In the genomic region with DNA sequence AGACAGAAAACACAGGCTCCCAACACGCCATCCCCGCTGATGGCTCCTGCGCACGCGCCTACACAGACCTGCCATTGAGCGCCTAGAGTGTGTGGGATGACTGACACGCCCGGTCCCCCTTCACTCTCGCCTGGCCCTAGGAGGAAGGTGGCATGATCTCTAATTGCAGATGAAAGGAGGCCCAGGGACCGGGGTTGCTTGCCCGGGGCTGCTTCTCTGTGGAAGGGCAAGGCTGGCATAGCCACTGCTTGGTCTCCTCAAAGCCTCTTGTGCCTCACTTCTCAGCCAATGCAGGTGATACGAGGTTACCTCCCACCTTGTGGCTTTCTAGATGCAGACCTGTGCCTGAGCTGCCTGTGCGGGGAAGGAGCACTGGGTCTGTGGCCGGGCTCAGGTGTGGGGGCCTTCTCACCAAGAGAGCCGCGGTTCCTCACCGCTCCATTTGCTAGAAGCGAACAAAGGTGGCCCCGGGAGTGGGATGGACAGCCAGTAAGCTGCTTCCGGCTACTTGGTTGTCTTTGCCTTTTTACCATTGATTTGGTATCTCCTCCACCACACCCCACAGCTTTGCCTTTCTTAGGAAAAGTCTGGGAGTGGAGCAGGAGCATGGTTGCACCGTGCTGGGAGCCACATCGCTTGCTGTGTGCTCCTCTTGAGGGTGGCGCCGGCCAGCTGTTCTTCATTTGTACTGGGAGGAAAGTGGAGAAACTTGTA, we compare ENCODE assay signal across 25 cellular contexts. TPM values are rescaled to one million over a fixed set of nuclear protein-coding genes. Genes with fewer than 3 reads are reported as not detected.
DNase-seq lines count a peak whose midpoint lies in the region; ATAC-seq and TF ChIP-seq lines count a peak whose summit lies in the region.
"Had no signal": no experiment of that assay in that cellular context is flagged by ENCODE, and none has a peak within 500 bp of the region (broad histone marks: within the 10 kb centered on the region; RNA-seq: fewer than 3 reads in every experiment).

No MANE protein-coding gene starts in this region.

- ATAC-seq in mucosa of descending colon = peak; percentile 2
- no peak for ATAC-seq in upper lobe of left lung (ENCODE audit: low FRiP score in 2 of 2)
- no peak for ATAC-seq in activated CD4-positive, CD25-positive, alpha-beta regulatory T cell treated with anti-CD3 and anti-CD28 coated beads, Interleukin-2, amount 50 U/mL, for 24 hours
- ATAC-seq: HCT116 had no signal

- H3K9me3 ChIP-seq in endodermal cell (ENCODE audit: control insufficient read depth, low read length) = no peaks in the 10 kb centered on the region
- H3K9me3 ChIP-seq in mucosa of descending colon = no peaks in the 10 kb centered on the region
- H3K9me3 ChIP-seq in upper lobe of left lung = no peaks in the 10 kb centered on the region
- H3K9me3 ChIP-seq: breast epithelium, right atrium auricular region had no signal

- H3K36me3 ChIP-seq in endodermal cell (ENCODE audit: control insufficient read depth, insufficient read depth, low read length) = no peaks in the 10 kb centered on the region
- no peaks in the 10 kb centered on the region for H3K36me3 ChIP-seq in mucosa of descending colon (ENCODE audit: low read depth)
- H3K36me3 ChIP-seq in upper lobe of left lung = no peaks in the 10 kb centered on the region
- H3K36me3 ChIP-seq: breast epithelium, right atrium auricular region had no signal

- DNase-seq in activated effector memory CD4-positive, alpha-beta T cell treated with anti-CD3 and anti-CD28 coated beads, Interleukin-2, amount 50 U/mL, for 16 hours = peak; percentile 56
- no peak for DNase-seq in activated effector memory CD4-positive, alpha-beta T cell treated with Interleukin-2 at 50 U/mL for 16 hours
- DNase-seq in endodermal cell (peak; percentile 51), mucosa of descending colon (peak in 1 of 3 donors; percentile 36), upper lobe of left lung (no peak), G401 (ENCODE audit: low spot score) (no peak), germinal center (ENCODE audit: low spot score) (no peak)
- DNase-seq: activated CD4-positive, alpha-beta T cell treated with anti-CD3 and anti-CD28 coated beads, Interleukin-2, amount 50 U/mL, for 1 hour; activated CD8-positive, alpha-beta memory T cell treated with anti-CD3 and anti-CD28 coated beads, Interleukin-2, amount 50 U/mL, for 4 hours; amniotic stem cell; CD4-positive, CD25-positive, alpha-beta regulatory T cell; GDM1; KBM-7; MM.1S; NCI-H1436 treated with DMSO at 0.1 percent for 48 hours; NCI-H526; stimulated activated CD4-positive, alpha-beta T cell treated with anti-CD3 and anti-CD28 coated beads, Interleukin-12 subunit alpha, Interleukin-12 subunit beta, amount 100 ng/mL, for 4 hours; stimulated activated CD4-positive, alpha-beta T cell treated with anti-CD3 and anti-CD28 coated beads, Interleukin-4, amount 100 ng/mL, for 4 hours; T-helper 2 cell had no signal

- no peak overlapping the region for H3K4me3 Mint-ChIP-seq in endodermal cell
- H3K4me3 Mint-ChIP-seq: CD4-positive, CD25-positive, alpha-beta regulatory T cell had no signal

- H3K27me3 ChIP-seq in endodermal cell (ENCODE audit: control insufficient read depth, insufficient read depth, low read length, poor library complexity, severe bottlenecking) (no peaks in the 10 kb centered on the region), upper lobe of left lung (no peaks in the 10 kb centered on the region)
- H3K27me3 ChIP-seq: breast epithelium, right atrium auricular region had no signal

- H3K4me1 Mint-ChIP-seq in endodermal cell = peaks cover 23% of the 10 kb centered on the region

- H3K9ac ChIP-seq in endodermal cell (ENCODE audit: extremely low read depth, low read length, poor library complexity, severe bottlenecking) = no peak overlapping the region

- no peak for TF ChIP-seq CTCF in endodermal cell (conservative IDR thresholded peaks at IDR 0.05)
- TF ChIP-seq CTCF in mucosa of descending colon (IDR thresholded peaks at IDR 0.05) = no peak
- no peak for TF ChIP-seq CTCF in upper lobe of left lung (IDR thresholded peaks at IDR 0.05)

- H3K36me3 Mint-ChIP-seq in endodermal cell (ENCODE audit: low read depth) = no peaks in the 10 kb centered on the region
- H3K36me3 Mint-ChIP-seq: CD4-positive, CD25-positive, alpha-beta regulatory T cell had no signal

- intact Hi-C loops in mucosa of descending colon (cut with DNase I, micrococcal nuclease) = no loop called here

- H3K4me3 ChIP-seq in endodermal cell (ENCODE audit: low read length) (no peak overlapping the region), mucosa of descending colon (no peak overlapping the region), upper lobe of left lung (no peak overlapping the region)
- H3K4me3 ChIP-seq: breast epithelium, lung, right atrium auricular region, SK-N-MC had no signal

- WGBS in endodermal cell (ENCODE audit: insufficient coverage in 1 of 2, insufficient read length in 1 of 2), 2 experiments = 94 to 96% methylated on average over 11 to 24 of the region's 24 CpGs
- WGBS in upper lobe of left lung, 2 donors = 86 to 94% methylated on average over 21 to 24 of the region's 24 CpGs

- peaks cover 4% of the 10 kb centered on the region for H3K4me1 ChIP-seq in endodermal cell (ENCODE audit: control insufficient read depth, insufficient read depth, low read length)
- peaks cover 14% of the 10 kb centered on the region for H3K4me1 ChIP-seq in mucosa of descending colon (ENCODE audit: low read depth)
- peaks cover 5 to 37% (median 27%) of the 10 kb centered on the region in 4 donors for H3K4me1 ChIP-seq in upper lobe of left lung

- no peak overlapping the region for H3K27ac Mint-ChIP-seq in endodermal cell

- in situ Hi-C loops in G401 (cut with HindIII; ENCODE audit: low sequenced_read_pairs) = no loop called here

- H3K27ac ChIP-seq in endodermal cell (ENCODE audit: low read depth, low read length) = no peak overlapping the region
- H3K27ac ChIP-seq in upper lobe of left lung = peak overlapping the region; percentile 5 to 74 (median 42)
- H3K27ac ChIP-seq: right atrium auricular region, SK-N-MC had no signal

- no peaks in the 10 kb centered on the region for H3K9me3 Mint-ChIP-seq in endodermal cell
- H3K9me3 Mint-ChIP-seq: CD4-positive, CD25-positive, alpha-beta regulatory T cell had no signal

- TF ChIP-seq EP300 in upper lobe of left lung (IDR thresholded peaks at IDR 0.05) = no peak

- H3K27me3 Mint-ChIP-seq in endodermal cell (ENCODE audit: insufficient read depth) = no peaks in the 10 kb centered on the region

- no peak for TF ChIP-seq POLR2A in upper lobe of left lung (IDR thresholded peaks at IDR 0.05)

RNA-seq across cellular contexts. Expression of a gene that starts 47.0 kb away (rescaled TPM):
- total RNA-seq in endodermal cell = 10 to 100 TPM; 42.3 to 43.5 TPM
- 40.4 TPM for polyA plus RNA-seq in endodermal cell (2013, experiment 1 of 2)
- polyA plus RNA-seq in endodermal cell (2013, experiment 2 of 2) = 42.0 TPM
- total RNA-seq in mucosa of descending colon = 10 to 100 TPM; 51.8 to 70.8 (median 56.2) TPM
- 10 to 100 TPM; 47.7 to 61.8 (median 57.8) TPM for total RNA-seq in upper lobe of left lung
- 53.5 and 58.4 TPM in 2 replicates for total RNA-seq in G401 (2014; rRNA removed; shearing (Covaris generic))

Comparison
In these comparisons a context has a peak if more than half of its experiments do, and no peak if none do; other contexts are left out.
1. DNase-seq: peak in activated effector memory CD4-positive, alpha-beta T cell treated with anti-CD3 and anti-CD28 coated beads, Interleukin-2, amount 50 U/mL, for 16 hours (single experiment) and endodermal cell (single experiment); none in activated effector memory CD4-positive, alpha-beta T cell treated with Interleukin-2 at 50 U/mL for 16 hours (single experiment), upper lobe of left lung (0 of 2), G401 (single experiment) and germinal center (single experiment).